17 cellular contexts compared by ENCODE assay signal in genomic region chr7:45576249-45576929, GRCh38. TPM values are rescaled to one million over a fixed set of nuclear protein-coding genes. Genes with fewer than 3 reads are reported as not detected.
DNase-seq lines count a peak whose midpoint lies in the region; ATAC-seq and TF ChIP-seq lines count a peak whose summit lies in the region.
"Had no signal": no experiment of that assay in that cellular context is flagged by ENCODE, and none has a peak within 500 bp of the region (broad histone marks: within the 10 kb centered on the region; RNA-seq: fewer than 3 reads in every experiment).

No MANE protein-coding gene starts in this region.

- H3K4me2 ChIP-seq in osteoblast (ENCODE audit: insufficient read depth, low read length), result no peak overlapping the region

- no peak for DNase-seq in T-helper 2 cell treated with Interferon-gamma antibody and Interleukin-4, amounts not matched to agents 5 μg/mL and 100 μg/mL, for 36 hours (ENCODE audit: low spot score)
- DNase-seq in T-helper 2 cell (no peak), NCI-H82 treated with DMSO at 0.1 percent for 48 hours (lab: John Stamatoyannopoulos, UW; ENCODE audit: unreplicated experiment) (peak; percentile 66), foreskin melanocyte (peak; percentile 35), osteoblast (ENCODE audit: insufficient read length, low spot score, missing footprints) (peak; percentile 90), SKM-1 treated with dmso at 0.1 percent for 144 hours (lab: John Stamatoyannopoulos, UW; ENCODE audit: unreplicated experiment) (no peak)
- no peak for DNase-seq in stimulated activated naive CD8-positive, alpha-beta T cell treated with anti-CD3 and anti-CD28 coated beads, Interleukin-15, amount 100 ng/mL, for 72 hours
- no peak for DNase-seq in stimulated activated naive CD8-positive, alpha-beta T cell treated with anti-CD3 and anti-CD28 coated beads, Interleukin-15, Interleukin-2, amounts not matched to agents 100 U/mL and 50 U/mL, for 24 hours
- DNase-seq: activated naive CD8-positive, alpha-beta T cell treated with anti-CD3 and anti-CD28 coated beads, Interleukin-2, amount 10 ng/mL, durations not matched to agents 7 days and 5 days; activated T-cell treated with anti-CD3 and anti-CD28 coated beads for 4 hours; effector CD4-positive, alpha-beta T cell; EL; KG1; NCI-H2171 had no signal

- H3K27me3 ChIP-seq in osteoblast (ENCODE audit: insufficient read depth, low read length), result peaks cover 53% of the 10 kb centered on the region

- H3K9me3 Mint-ChIP-seq in T-helper 2 cell treated with Interferon-gamma antibody and Interleukin-4, amounts not matched to agents 5 μg/mL and 100 μg/mL, for 36 hours, result no peaks in the 10 kb centered on the region
- H3K9me3 Mint-ChIP-seq in stimulated activated naive CD8-positive, alpha-beta T cell treated with anti-CD3 and anti-CD28 coated beads, Interleukin-15, amount 100 ng/mL, for 72 hours, result no peaks in the 10 kb centered on the region
- H3K9me3 Mint-ChIP-seq: activated naive CD8-positive, alpha-beta T cell treated with anti-CD3 and anti-CD28 coated beads, Interleukin-2, amount 10 ng/mL, durations not matched to agents 7 days and 5 days had no signal

- H3K4me1 ChIP-seq in osteoblast (ENCODE audit: insufficient read depth, low read length), result no peaks in the 10 kb centered on the region

- no peak overlapping the region for H3K27ac Mint-ChIP-seq in T-helper 2 cell treated with Interferon-gamma antibody and Interleukin-4, amounts not matched to agents 5 μg/mL and 100 μg/mL, for 36 hours
- H3K27ac Mint-ChIP-seq in stimulated activated naive CD8-positive, alpha-beta T cell treated with anti-CD3 and anti-CD28 coated beads, Interleukin-15, amount 100 ng/mL, for 72 hours, result no peak overlapping the region
- H3K27ac Mint-ChIP-seq: activated naive CD8-positive, alpha-beta T cell treated with anti-CD3 and anti-CD28 coated beads, Interleukin-2, amount 10 ng/mL, durations not matched to agents 7 days and 5 days; CD14-positive monocyte had no signal

- H4K20me1 ChIP-seq in osteoblast (ENCODE audit: insufficient read depth, low read length), result no peaks in the 10 kb centered on the region

- ATAC-seq in stimulated activated naive CD8-positive, alpha-beta T cell treated with anti-CD3 and anti-CD28 coated beads, Interleukin-15, amount 100 ng/mL, for 72 hours, result no peak
- no peak for ATAC-seq in stimulated activated naive CD8-positive, alpha-beta T cell treated with anti-CD3 and anti-CD28 coated beads, Interleukin-15, Interleukin-2, amounts not matched to agents 100 U/mL and 50 U/mL, for 24 hours
- ATAC-seq: left lobe of liver had no signal

- no peaks in the 10 kb centered on the region for H3K9me3 ChIP-seq in osteoblast (ENCODE audit: low read depth, low read length)
- H3K9me3 ChIP-seq: A549 had no signal

- H3K27me3 Mint-ChIP-seq in T-helper 2 cell treated with Interferon-gamma antibody and Interleukin-4, amounts not matched to agents 5 μg/mL and 100 μg/mL, for 36 hours (ENCODE audit: low read depth), result peaks cover 51% of the 10 kb centered on the region
- H3K27me3 Mint-ChIP-seq in stimulated activated naive CD8-positive, alpha-beta T cell treated with anti-CD3 and anti-CD28 coated beads, Interleukin-15, amount 100 ng/mL, for 72 hours, result peaks cover 55% of the 10 kb centered on the region

- no peaks in the 10 kb centered on the region for H3K36me3 ChIP-seq in osteoblast (ENCODE audit: insufficient read depth, low read length)

- no peak overlapping the region for H2AFZ ChIP-seq in osteoblast (ENCODE audit: low read length)

- H3K27ac ChIP-seq in osteoblast (ENCODE audit: low read depth, low read length), result no peak overlapping the region
- H3K27ac ChIP-seq: A549 had no signal

- H3K4me3 Mint-ChIP-seq in T-helper 2 cell treated with Interferon-gamma antibody and Interleukin-4, amounts not matched to agents 5 μg/mL and 100 μg/mL, for 36 hours, result peak overlapping the region; percentile 3
- H3K4me3 Mint-ChIP-seq in stimulated activated naive CD8-positive, alpha-beta T cell treated with anti-CD3 and anti-CD28 coated beads, Interleukin-15, amount 100 ng/mL, for 72 hours, result no peak overlapping the region
- H3K4me3 Mint-ChIP-seq: activated naive CD8-positive, alpha-beta T cell treated with anti-CD3 and anti-CD28 coated beads, Interleukin-2, amount 10 ng/mL, durations not matched to agents 7 days and 5 days had no signal

- H3K36me3 Mint-ChIP-seq in T-helper 2 cell treated with Interferon-gamma antibody and Interleukin-4, amounts not matched to agents 5 μg/mL and 100 μg/mL, for 36 hours (ENCODE audit: low read depth), result no peaks in the 10 kb centered on the region
- H3K36me3 Mint-ChIP-seq: activated naive CD8-positive, alpha-beta T cell treated with anti-CD3 and anti-CD28 coated beads, Interleukin-2, amount 10 ng/mL, durations not matched to agents 7 days and 5 days; CD14-positive monocyte had no signal

- H3K4me3 ChIP-seq in osteoblast (ENCODE audit: insufficient read depth, low read length), result no peak overlapping the region

- H3K4me1 Mint-ChIP-seq in T-helper 2 cell treated with Interferon-gamma antibody and Interleukin-4, amounts not matched to agents 5 μg/mL and 100 μg/mL, for 36 hours (ENCODE audit: low read depth), result no peaks in the 10 kb centered on the region
- peaks cover 12% of the 10 kb centered on the region for H3K4me1 Mint-ChIP-seq in stimulated activated naive CD8-positive, alpha-beta T cell treated with anti-CD3 and anti-CD28 coated beads, Interleukin-15, amount 100 ng/mL, for 72 hours
- H3K4me1 Mint-ChIP-seq: activated naive CD8-positive, alpha-beta T cell treated with anti-CD3 and anti-CD28 coated beads, Interleukin-2, amount 10 ng/mL, durations not matched to agents 7 days and 5 days; CD14-positive monocyte had no signal

- TF ChIP-seq CTCF in osteoblast (IDR thresholded peaks at IDR 0.05; ENCODE audit: extremely low read depth, low read depth, low read length), result no peak

- H3K79me2 ChIP-seq in osteoblast (ENCODE audit: insufficient read depth, low read length), result no peaks in the 10 kb centered on the region

RNA-seq across cellular contexts. Expression of gene ADCY1, which starts 2.2 kb away (rescaled TPM):
- 0.59 and 1.1 TPM in 2 replicates for total RNA-seq in osteoblast

Comparison
In these comparisons a context has a peak if more than half of its experiments do, and no peak if none do; other contexts are left out.
1. DNase-seq: peak in NCI-H82 treated with DMSO at 0.1 percent for 48 hours (single experiment), foreskin melanocyte (single experiment) and osteoblast (single experiment); none in T-helper 2 cell treated with Interferon-gamma antibody and Interleukin-4, amounts not matched to agents 5 μg/mL and 100 μg/mL, for 36 hours (single experiment), T-helper 2 cell (0 of 5), stimulated activated naive CD8-positive, alpha-beta T cell treated with anti-CD3 and anti-CD28 coated beads, Interleukin-15, amount 100 ng/mL, for 72 hours (0 of 2), SKM-1 treated with dmso at 0.1 percent for 144 hours (single experiment) and stimulated activated naive CD8-positive, alpha-beta T cell treated with anti-CD3 and anti-CD28 coated beads, Interleukin-15, Interleukin-2, amounts not matched to agents 100 U/mL and 50 U/mL, for 24 hours (single experiment).